ENCODE assay signal across 8 cellular contexts in the genomic region with DNA sequence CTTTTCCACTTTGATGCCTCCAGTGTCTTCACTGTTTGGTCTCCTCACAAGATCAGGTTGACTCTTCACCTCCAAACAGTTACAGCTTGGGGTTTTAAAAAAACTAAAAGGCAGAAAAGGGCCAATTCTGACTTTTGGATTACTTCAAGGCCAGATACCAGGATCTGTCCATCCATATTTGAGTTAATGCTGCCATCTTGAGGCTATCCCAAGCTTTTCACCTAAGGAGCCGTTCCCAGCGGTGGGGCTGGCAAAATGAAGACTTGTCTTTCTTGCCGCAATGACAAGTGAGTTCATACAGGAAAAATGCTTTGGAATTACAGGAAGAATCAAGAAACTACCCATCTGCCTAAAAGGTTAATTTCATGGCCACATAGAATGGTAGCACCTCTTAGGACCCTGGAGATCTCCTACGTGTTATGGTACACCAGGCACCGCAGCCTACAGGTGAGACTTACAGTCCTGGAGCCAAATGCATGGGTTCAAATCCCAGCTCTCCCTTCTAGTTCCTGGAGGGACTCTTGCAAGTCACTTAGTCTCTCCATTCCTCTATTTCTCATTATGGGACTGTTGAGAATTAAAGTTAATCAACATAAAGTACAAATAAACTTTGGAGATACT. TPM values are rescaled to one million over a fixed set of nuclear protein-coding genes. Genes with fewer than 3 reads are reported as not detected.
DNase-seq lines count a peak whose midpoint lies in the region; ATAC-seq, FAIRE-seq and TF ChIP-seq lines count a peak whose summit lies in the region.

No MANE protein-coding gene starts in this region.

- H3K4me3 ChIP-seq in H1 (ENCODE audit: extremely low read depth in 1 of 4, insufficient read depth in 2 of 4, low read depth in 3 of 4, low read length in 4 of 4) = no peak overlapping the region

- no peaks in the 10 kb centered on the region for H3K79me1 ChIP-seq in H1 (ENCODE audit: low read depth, low read length)

- no peak overlapping the region for H4K91ac ChIP-seq in H1 (replicated peaks; ENCODE audit: insufficient read length, low read length)

- no peak overlapping the region for H3K14ac ChIP-seq in H1 (ENCODE audit: insufficient read length)

- no peak overlapping the region for H3K18ac ChIP-seq in H1 (ENCODE audit: extremely low read depth, low read length)

- no peak overlapping the region for H4K5ac ChIP-seq in H1 (ENCODE audit: insufficient read length, low read depth, low read length)

- peak; percentile 97 for FAIRE-seq in H1 (lab: Jason Lieb, UNC)

- no peak overlapping the region for H3K9ac ChIP-seq in H1 (replicated peaks in 1 of 4; ENCODE audit: extremely low read depth in 1 of 4, low read depth in 3 of 4, low read length in 3 of 4)

- H3K79me2 ChIP-seq in H1 (ENCODE audit: control insufficient read depth in 1 of 2, insufficient read depth in 2 of 2, low read length in 2 of 2) = no peaks in the 10 kb centered on the region

- H4K8ac ChIP-seq in H1 (ENCODE audit: extremely low read depth, insufficient read depth, low read length) = no peak overlapping the region

- no peak overlapping the region for H2BK120ac ChIP-seq in H1 (replicated peaks; ENCODE audit: low read depth, low read length)

- no peaks in the 10 kb centered on the region for H3K36me3 ChIP-seq in H1 (ENCODE audit: control insufficient read depth in 2 of 4, insufficient read depth in 4 of 4, low read length in 3 of 4)

- no peaks in the 10 kb centered on the region for H3K9me3 ChIP-seq in H1 (ENCODE audit: insufficient read depth in 2 of 2, low read depth in 1 of 2, low read length in 1 of 2)

- ATAC-seq in HG02973 (IDR thresholded peaks at IDR 0.05; ENCODE audit: unreplicated experiment) = peak; percentile 72
- no peak for ATAC-seq in HG03457 (IDR thresholded peaks at IDR 0.05; ENCODE audit: unreplicated experiment)
- no peak for ATAC-seq in HG03045 (IDR thresholded peaks at IDR 0.05; ENCODE audit: unreplicated experiment)

- H3K27ac ChIP-seq in H1 (ENCODE audit: low read depth, low read length) = no peak overlapping the region

- TF ChIP-seq CTCF in H1 (IDR thresholded peaks at IDR 0.05; ENCODE audit: control extremely low read depth in 1 of 3, insufficient read depth in 1 of 3, low read depth in 1 of 3, low read length in 3 of 3) = peak; percentile 40 to 77 (median 76)

- H3K4me2 ChIP-seq in H1 (ENCODE audit: insufficient read depth in 1 of 2, low read depth in 2 of 2, low read length in 2 of 2) = no peak overlapping the region

- CTCF ChIA-PET in H1 (lab: Charles Lee; ENCODE audit: partially characterized antibody) = interaction anchor here (1.0 to 4.2 kb wide), 7 partner anchors 10 to 690 kb away, joined by 3 to 27 read pairs (median 4); no protein-coding TSS in a partner anchor

- no peak overlapping the region for H2BK20ac ChIP-seq in H1 (ENCODE audit: low read length)

- no peaks in the 10 kb centered on the region for H4K20me1 ChIP-seq in H1 (replicated peaks in 1 of 2; ENCODE audit: control insufficient read depth in 1 of 2, insufficient read depth in 2 of 2, low read length in 2 of 2)

- POLR2A ChIA-PET in H1 (lab: Charles Lee; ENCODE audit: partially characterized antibody) = interaction anchor here (0.7 to 1.6 kb wide), 3 partner anchors 124 to 866 kb away, joined by 3 read pairs; a partner anchor contains a TSS

- no peak overlapping the region for H2BK5ac ChIP-seq in H1 (ENCODE audit: low read depth, low read length)

- H3K23ac ChIP-seq in H1 (ENCODE audit: insufficient read length) = no peak overlapping the region

- H2BK15ac ChIP-seq in H1 (ENCODE audit: low read length) = no peak overlapping the region

- TF ChIP-seq EP300 in H1 (IDR thresholded peaks at IDR 0.05; ENCODE audit: borderline replicate concordance in 1 of 2, low read depth in 2 of 2, low read length in 2 of 2) = no peak

- peak overlapping the region; percentile 83; the same call in 1 of the 2 replicates for H2AFZ ChIP-seq in H1 (ENCODE audit: low read length)

- no peaks in the 10 kb centered on the region for H3K4me1 ChIP-seq in H1 (replicated peaks in 1 of 4; ENCODE audit: control insufficient read depth in 3 of 4, insufficient read depth in 4 of 4, low read length in 3 of 4)

- no peak overlapping the region for H2AK5ac ChIP-seq in H1 (ENCODE audit: low read depth, low read length)

- TF ChIP-seq RAD21 in H1 (IDR thresholded peaks at IDR 0.05 in 1 of 2, conservative IDR thresholded peaks at IDR 0.05 in 1 of 2; ENCODE audit: low read depth in 2 of 2, low read length in 2 of 2) = peak; percentile 96 to 97

- no peak overlapping the region for H3K4ac ChIP-seq in H1 (replicated peaks; ENCODE audit: insufficient read length, low read depth, low read length)

- no peaks in the 10 kb centered on the region for H3K27me3 ChIP-seq in H1 (replicated peaks in 1 of 4; ENCODE audit: control insufficient read depth in 3 of 4, extremely low read depth in 1 of 4, insufficient read depth in 3 of 4, low read length in 3 of 4)

- H2BK12ac ChIP-seq in H1 (ENCODE audit: low read depth, low read length) = no peak overlapping the region

- DNase-seq in AG08396 (ENCODE audit: low spot score) (peak; percentile 63), GM04504 (ENCODE audit: low read depth) (peak; percentile 37), OCI-M1 (lab: John Stamatoyannopoulos, UW) (peak; percentile 81), H1 (ENCODE audit: low read depth in 1 of 2, low spot score in 2 of 2) (peak; percentile 54 to 74), middle frontal gyrus (ENCODE audit: extremely low spot score, low spot score) (peak; percentile 65)

- no peaks in the 10 kb centered on the region for H3K23me2 ChIP-seq in H1 (ENCODE audit: low read depth, low read length)

- WGBS in H1 (ENCODE audit: extremely low coverage in 1 of 2, insufficient coverage in 1 of 2, insufficient read length in 1 of 2, insufficient replicate concordance in 2 of 2, low coverage in 1 of 2, low lambda C conversion rate in 2 of 2, missing lambda C conversion rate in 1 of 2), 2 experiments = 37% methylated on average over 5 of the region's 5 CpGs; no CpG with 5 or more reads in 1 of the 2 experiments

- no peak overlapping the region for H3K56ac ChIP-seq in H1 (replicated peaks; ENCODE audit: insufficient read length, low read depth, low read length)

- no peak for TF ChIP-seq POLR2A in H1 (IDR thresholded peaks at IDR 0.05; ENCODE audit: control extremely low read depth in 1 of 2, low read depth in 2 of 2, low read length in 2 of 2)

TF ChIP-seq in H1, 55 proteins besides CTCF, POLR2A, EP300 and RAD21:
- no peak for TF ChIP-seq SIN3A (conservative IDR thresholded peaks at IDR 0.05 in 1 of 2, IDR thresholded peaks at IDR 0.05 in 1 of 2; ENCODE audit: low read depth in 1 of 2, low read length in 2 of 2)
- no peak for TF ChIP-seq EGR1 (IDR thresholded peaks at IDR 0.05; ENCODE audit: borderline replicate concordance, low read depth, low read length)
- TF ChIP-seq SRF (IDR thresholded peaks at IDR 0.05; ENCODE audit: low read depth, low read length) = no peak
- TF ChIP-seq POU5F1 (IDR thresholded peaks at IDR 0.05; ENCODE audit: low read depth, low read length) = no peak
- no peak for TF ChIP-seq NANOG (IDR thresholded peaks at IDR 0.05; ENCODE audit: insufficient read depth, low read depth, low read length, poor library complexity, severe bottlenecking)
- no peak for TF ChIP-seq KDM4A (IDR thresholded peaks at IDR 0.05; ENCODE audit: low read depth, low read length, severe bottlenecking)
- TF ChIP-seq TCF12 (IDR thresholded peaks at IDR 0.05; ENCODE audit: low read depth, low read length) = no peak
- TF ChIP-seq RBBP5 (IDR thresholded peaks at IDR 0.05; ENCODE audit: borderline replicate concordance, low read depth, low read length) = no peak
- no peak for TF ChIP-seq YY1 (IDR thresholded peaks at IDR 0.05; ENCODE audit: low read depth, low read length)
- no peak for TF ChIP-seq GABPA (IDR thresholded peaks at IDR 0.05; ENCODE audit: borderline replicate concordance, insufficient read depth, low read length)

RNA-seq across cellular contexts. Expression of a gene that starts 6.0 kb away (rescaled TPM):
- total RNA-seq in H1 (2021; fragmentation: NEBNext Ultra II Directional; extraction: Animal tissue kit (Norgen Biotek cat#: 25700)) = not detected in 2 replicates
- not detected in 2 replicates for polyA plus RNA-seq in H1 (2011; rRNA removed)
- polyA plus RNA-seq in H1 (2011; cell fraction: cytosol; rRNA removed) = not detected
- 0.13 TPM for polyA plus RNA-seq in H1 (2011; cell fraction: nucleus; rRNA removed)
- not detected in 4 replicates for polyA plus RNA-seq in H1 (2012, experiment 1 of 2)
- polyA plus RNA-seq in H1 (2012, experiment 2 of 2) = not detected
- not detected for polyA plus RNA-seq in H1 (2013, experiment 1 of 2)
- polyA plus RNA-seq in H1 (2013, experiment 2 of 2) = not detected
- 1.0 TPM in 1 of 2 replicates, not detected in the other for polyA minus RNA-seq in H1 (2011; rRNA and poly(A)+ RNA removed)
- not detected for polyA minus RNA-seq in H1 (2011; cell fraction: cytosol; rRNA and poly(A)+ RNA removed)
- polyA minus RNA-seq in H1 (2011; cell fraction: nucleus; rRNA and poly(A)+ RNA removed) = 1.00 TPM
